In genomic region chr10:120824864-120825263, GRCh38 we compare ENCODE assay signal across 8 cellular contexts.
DNase-seq lines count a peak whose midpoint lies in the region; ATAC-seq and TF ChIP-seq lines count a peak whose summit lies in the region.

No MANE protein-coding gene starts in this region.

- DNase-seq in SIG-M5 treated with dmso at 0.1 percent for 504 hours (lab: John Stamatoyannopoulos, UW; ENCODE audit: unreplicated experiment) (peak; percentile 29), SIG-M5 (lab: John Stamatoyannopoulos, UW) (no peak), NAMALWA (ENCODE audit: low spot score) (peak; percentile 66), astrocyte of the spinal cord (ENCODE audit: low read depth, low spot score) (peak; percentile 6), HCEC 1CT (no peak)
- no peak for DNase-seq in activated CD8-positive, alpha-beta memory T cell treated with anti-CD3 and anti-CD28 coated beads, Interleukin-2, amount 50 U/mL, for 48 hours

- no peak overlapping the region for H3K4me3 Mint-ChIP-seq in nephron

- H3K36me3 Mint-ChIP-seq in nephron (ENCODE audit: low read depth) = no peaks in the 10 kb centered on the region

- ATAC-seq in GM18909 (IDR thresholded peaks at IDR 0.05; ENCODE audit: poor library complexity, unreplicated experiment) = no peak

- H3K27me3 Mint-ChIP-seq in nephron (ENCODE audit: low read depth) = no peaks in the 10 kb centered on the region

- peak; percentile 62 for TF ChIP-seq CTCF in astrocyte of the spinal cord (IDR thresholded peaks at IDR 0.05; ENCODE audit: low read depth, low read length)
- peak; percentile 17 to 46 (median 39) for TF ChIP-seq CTCF in nephron (IDR thresholded peaks at IDR 0.05; ENCODE audit: unreplicated experiment in 3 of 3)

- H3K9me3 Mint-ChIP-seq in nephron = no peaks in the 10 kb centered on the region

- no peak overlapping the region for H3K27ac Mint-ChIP-seq in nephron

- H3K4me3 ChIP-seq in astrocyte of the spinal cord (ENCODE audit: low read depth, low read length) = no peak overlapping the region

- peaks cover 27% of the 10 kb centered on the region for H3K4me1 Mint-ChIP-seq in nephron

- in situ Hi-C loops in astrocyte of the spinal cord (cut with HindIII; ENCODE audit: low sequenced_read_pairs) = no loop called here

Comparison
In these comparisons a context has a peak if more than half of its experiments do, and no peak if none do; other contexts are left out.
1. DNase-seq: peak in SIG-M5 treated with dmso at 0.1 percent for 504 hours (single experiment), NAMALWA (single experiment) and astrocyte of the spinal cord (single experiment); none in SIG-M5 (single experiment), HCEC 1CT (single experiment) and activated CD8-positive, alpha-beta memory T cell treated with anti-CD3 and anti-CD28 coated beads, Interleukin-2, amount 50 U/mL, for 48 hours (single experiment).